9 cellular contexts compared by ENCODE assay signal in genomic region chr2:233247744-233248143, GRCh38. TPM values are rescaled to one million over a fixed set of nuclear protein-coding genes. Genes with fewer than 3 reads are reported as not detected.
DNase-seq lines count a peak whose midpoint lies in the region; ATAC-seq, FAIRE-seq and TF ChIP-seq lines count a peak whose summit lies in the region.
"Had no signal": no experiment of that assay in that cellular context is flagged by ENCODE, and none has a peak within 500 bp of the region (broad histone marks: within the 10 kb centered on the region; RNA-seq: fewer than 3 reads in every experiment).

No MANE protein-coding gene starts in this region.

- H3K27me3 Mint-ChIP-seq in CD8-positive, alpha-beta T cell (ENCODE audit: low read depth) = no peaks in the 10 kb centered on the region
- H3K27me3 Mint-ChIP-seq in naive thymus-derived CD4-positive, alpha-beta T cell = no peaks in the 10 kb centered on the region
- H3K27me3 Mint-ChIP-seq in osteocyte (ENCODE audit: unreplicated experiment) = peaks cover 2% of the 10 kb centered on the region

- peaks cover 27% of the 10 kb centered on the region for H3K4me1 ChIP-seq in CD8-positive, alpha-beta T cell (ENCODE audit: insufficient read depth, low read length)
- H3K4me1 ChIP-seq in naive thymus-derived CD4-positive, alpha-beta T cell (ENCODE audit: control insufficient read depth in 2 of 2, insufficient read depth in 2 of 2, low read length in 2 of 2) = peaks cover 22 to 30% of the 10 kb centered on the region in 2 donors

- H3K36me3 ChIP-seq in CD8-positive, alpha-beta T cell (ENCODE audit: insufficient read depth, low read length) = no peaks in the 10 kb centered on the region
- H3K36me3 ChIP-seq in naive thymus-derived CD4-positive, alpha-beta T cell (ENCODE audit: control insufficient read depth in 2 of 3, insufficient read depth in 3 of 3, low read length in 3 of 3) = no peaks in the 10 kb centered on the region

- FAIRE-seq in RCC 7860 (lab: Jason Lieb, UNC) = peak; percentile 81

- POLR2A ChIA-PET in CD8-positive, alpha-beta T cell (lab: Charles Lee) = no interaction called here
- POLR2A ChIA-PET in naive thymus-derived CD4-positive, alpha-beta T cell (lab: Charles Lee) = no interaction called here

- no peaks in the 10 kb centered on the region for H3K9me3 Mint-ChIP-seq in CD8-positive, alpha-beta T cell
- H3K9me3 Mint-ChIP-seq in naive thymus-derived CD4-positive, alpha-beta T cell = no peaks in the 10 kb centered on the region
- no peaks in the 10 kb centered on the region for H3K9me3 Mint-ChIP-seq in osteocyte (ENCODE audit: unreplicated experiment)

- intact Hi-C loops in CD8-positive, alpha-beta T cell (cut with DNase I, micrococcal nuclease) = loop anchor here in 1 of 2 experiments (5.0 kb wide), 1 partner anchor 35 kb away; no protein-coding TSS in a partner anchor
- intact Hi-C loops in naive thymus-derived CD4-positive, alpha-beta T cell (cut with micrococcal nuclease) = no loop called here

- H3K4me1 Mint-ChIP-seq in CD8-positive, alpha-beta T cell (ENCODE audit: low read depth) = peaks cover 50% of the 10 kb centered on the region
- H3K4me1 Mint-ChIP-seq in naive thymus-derived CD4-positive, alpha-beta T cell = peaks cover 29 to 64% (median 45%) of the 10 kb centered on the region in 7 donors
- H3K4me1 Mint-ChIP-seq in osteocyte (ENCODE audit: unreplicated experiment) = peaks cover 3% of the 10 kb centered on the region

- DNase-seq in CD8-positive, alpha-beta T cell = peak in 5 of 7 experiments; percentile 27 to 72 (median 49)
- DNase-seq in RCC 7860 (ENCODE audit: low spot score) = peak; percentile 86
- peak; percentile 29 for DNase-seq in activated gamma-delta T cell treated with anti-CD3 and anti-CD28 coated beads, Interleukin-2, amount 50 U/mL, for 16 hours (ENCODE audit: low read depth)
- peak in 2 of 9 donors; percentile 50 to 78 for DNase-seq in naive thymus-derived CD4-positive, alpha-beta T cell
- DNase-seq in NCI-H146 (lab: John Stamatoyannopoulos, UW) = no peak
- no peak for DNase-seq in osteocyte (ENCODE audit: extremely low spot score, unreplicated experiment)
- DNase-seq in GF-D8 (lab: John Stamatoyannopoulos, UW) = no peak

- no peak overlapping the region for H3K27ac ChIP-seq in CD8-positive, alpha-beta T cell (ENCODE audit: low read depth, low read length)
- H3K27ac ChIP-seq in naive thymus-derived CD4-positive, alpha-beta T cell (ENCODE audit: low read depth, low read length) = peak overlapping the region; percentile 64

- no peak overlapping the region for H3K4me3 ChIP-seq in CD8-positive, alpha-beta T cell (ENCODE audit: low read depth, low read length)
- H3K4me3 ChIP-seq in naive thymus-derived CD4-positive, alpha-beta T cell (ENCODE audit: low read length) = no peak overlapping the region

- no peaks in the 10 kb centered on the region for H3K27me3 ChIP-seq in CD8-positive, alpha-beta T cell (ENCODE audit: insufficient read depth, low read length)
- no peaks in the 10 kb centered on the region for H3K27me3 ChIP-seq in naive thymus-derived CD4-positive, alpha-beta T cell (ENCODE audit: control insufficient read depth in 2 of 2, insufficient read depth in 2 of 2, low read length in 2 of 2)

- CTCF ChIA-PET in CD8-positive, alpha-beta T cell (lab: Charles Lee) = no interaction called here
- CTCF ChIA-PET in naive thymus-derived CD4-positive, alpha-beta T cell (lab: Charles Lee) = no interaction called here

- H3K27ac Mint-ChIP-seq in CD8-positive, alpha-beta T cell = peak overlapping the region; percentile 89
- H3K27ac Mint-ChIP-seq in naive thymus-derived CD4-positive, alpha-beta T cell = peak overlapping the region; percentile 79 to 97 (median 90)
- no peak overlapping the region for H3K27ac Mint-ChIP-seq in osteocyte (ENCODE audit: unreplicated experiment)

- H3K9me3 ChIP-seq in CD8-positive, alpha-beta T cell (ENCODE audit: low read length) = no peaks in the 10 kb centered on the region
- no peaks in the 10 kb centered on the region for H3K9me3 ChIP-seq in naive thymus-derived CD4-positive, alpha-beta T cell (ENCODE audit: control insufficient read depth in 2 of 3, low read length in 3 of 3)

- no peak overlapping the region for H3K4me3 Mint-ChIP-seq in CD8-positive, alpha-beta T cell
- H3K4me3 Mint-ChIP-seq in naive thymus-derived CD4-positive, alpha-beta T cell = peak overlapping the region in 5 of 10 donors; percentile 15 to 63 (median 41)
- no peak overlapping the region for H3K4me3 Mint-ChIP-seq in osteocyte (ENCODE audit: unreplicated experiment)
- H3K4me3 Mint-ChIP-seq: neural crest cell had no signal

- peaks cover 4% of the 10 kb centered on the region for H3K36me3 Mint-ChIP-seq in CD8-positive, alpha-beta T cell
- peaks cover 0 to 9% (median 0%) of the 10 kb centered on the region in 5 donors for H3K36me3 Mint-ChIP-seq in naive thymus-derived CD4-positive, alpha-beta T cell
- no peaks in the 10 kb centered on the region for H3K36me3 Mint-ChIP-seq in osteocyte (ENCODE audit: unreplicated experiment)

- ATAC-seq in CD8-positive, alpha-beta T cell = peak; percentile 58
- ATAC-seq in naive thymus-derived CD4-positive, alpha-beta T cell = peak; percentile 17
- ATAC-seq in GM21737 (IDR thresholded peaks at IDR 0.05; ENCODE audit: unreplicated experiment) = no peak

- TF ChIP-seq CTCF in CD8-positive, alpha-beta T cell (IDR thresholded peaks at IDR 0.05) = no peak
- no peak for TF ChIP-seq CTCF in osteocyte (IDR thresholded peaks at IDR 0.05)

RNA-seq across cellular contexts. Expression of gene ATG16L1, which starts 3.7 kb away (rescaled TPM):
- 100 to 1,000 TPM; 156 to 164 TPM for total RNA-seq in CD8-positive, alpha-beta T cell
- total RNA-seq in naive thymus-derived CD4-positive, alpha-beta T cell = 100 to 1,000 TPM in 1 of 5 experiments, 10 to 100 TPM in 4; 61.7 to 115 (median 83.3) TPM
- 10 to 100 TPM; 16.0 to 21.9 TPM for polyA plus RNA-seq in naive thymus-derived CD4-positive, alpha-beta T cell
- 20.9 and 23.4 TPM in 2 replicates for total RNA-seq in osteocyte

RNA-seq across cellular contexts. Expression of gene SAG, which starts 59.9 kb away (rescaled TPM):
- total RNA-seq in CD8-positive, alpha-beta T cell = under 1 TPM; 0.05 to 0.19 TPM
- total RNA-seq in naive thymus-derived CD4-positive, alpha-beta T cell = under 1 TPM in 3 of 5 experiments, not detected in 2; 0.05 to 0.65 (median 0.10) TPM
- polyA plus RNA-seq in naive thymus-derived CD4-positive, alpha-beta T cell = not detected
- total RNA-seq in osteocyte = not detected in 2 replicates
- total RNA-seq: neural crest cell had no signal

Comparison
In these comparisons a context has a peak if more than half of its experiments do, and no peak if none do; other contexts are left out.
1. DNase-seq: peak in CD8-positive, alpha-beta T cell (5 of 7), RCC 7860 (single experiment) and activated gamma-delta T cell treated with anti-CD3 and anti-CD28 coated beads, Interleukin-2, amount 50 U/mL, for 16 hours (single experiment); none in NCI-H146 (single experiment), osteocyte (single experiment) and GF-D8 (single experiment).